In the genomic region with DNA sequence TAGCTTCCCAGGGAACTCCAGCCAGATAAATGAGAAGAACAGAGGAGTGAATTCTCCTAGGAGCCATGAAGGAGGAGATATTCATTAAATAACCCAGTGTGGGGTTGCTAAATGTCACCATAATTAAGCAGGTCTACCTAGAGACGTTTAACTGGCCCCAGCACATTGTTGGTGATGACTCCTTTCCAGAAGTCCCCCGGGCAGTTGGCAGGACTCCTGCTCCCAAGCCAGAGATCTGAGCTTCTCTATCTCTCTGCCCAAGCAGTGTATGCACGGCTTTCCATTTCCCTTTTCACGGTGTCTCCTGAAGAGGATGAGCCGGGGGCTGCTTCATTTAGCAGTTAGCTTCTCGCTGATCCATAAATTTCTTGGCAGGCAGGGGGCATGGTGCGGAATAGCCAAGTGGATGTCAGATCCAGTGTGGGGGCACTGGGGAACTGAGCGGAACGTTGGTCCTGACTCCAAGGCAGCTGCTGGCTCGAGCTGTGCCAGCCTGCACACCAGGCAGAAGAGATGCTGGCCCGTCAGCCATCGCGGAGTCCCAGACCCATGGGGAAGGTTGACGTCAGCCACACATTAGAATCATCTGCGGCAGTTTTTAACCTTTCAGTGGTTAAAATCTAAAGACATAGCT, we compare ENCODE assay signal across 21 cellular contexts.
A peak's percentile ranks its signal among the peaks of the same experiment; 100 is the strongest.
DNase-seq lines count a peak whose midpoint lies in the region; ATAC-seq and TF ChIP-seq lines count a peak whose summit lies in the region.
"Had no signal": no experiment of that assay in that cellular context is flagged by ENCODE, and none has a peak within 500 bp of the region (broad histone marks: within the 10 kb centered on the region; RNA-seq: fewer than 3 reads in every experiment).

No MANE protein-coding gene starts in this region.

- H3K27ac ChIP-seq in SK-N-SH (ENCODE audit: low read depth in 2 of 2, low read length in 1 of 2): no peak overlapping the region
- no peak overlapping the region for H3K27ac ChIP-seq in PC-9
- H3K27ac ChIP-seq: KMS-11, Peyer's patch, SJCRH30 had no signal

- H3K4me1 ChIP-seq in SK-N-SH (ENCODE audit: control insufficient read depth in 1 of 2, insufficient read depth in 2 of 2, low read depth in 1 of 2, low read length in 1 of 2): peaks cover 0 to 18% of the 10 kb centered on the region in 2 experiments; a peak in 2 of 4 replicates
- no peaks in the 10 kb centered on the region for H3K4me1 ChIP-seq in PC-9 (replicated peaks; ENCODE audit: insufficient read depth)
- H3K4me1 ChIP-seq in mucosa of descending colon (ENCODE audit: low read depth): no peaks in the 10 kb centered on the region
- H3K4me1 ChIP-seq: Peyer's patch had no signal

- H3K79me2 ChIP-seq in SK-N-SH (ENCODE audit: insufficient read depth) (no peaks in the 10 kb centered on the region), PC-9 (ENCODE audit: low read depth) (no peaks in the 10 kb centered on the region)

- no peaks in the 10 kb centered on the region for H3K27me3 Mint-ChIP-seq in WTC11 (ENCODE audit: low read depth)

- H3K4me3 ChIP-seq in SK-N-SH (ENCODE audit: low read depth in 2 of 2, low read length in 1 of 2) (no peak overlapping the region), PC-9 (no peak overlapping the region), mucosa of descending colon (no peak overlapping the region)
- H3K4me3 ChIP-seq: Peyer's patch, SJCRH30 had no signal

- no peak overlapping the region for H3K4me3 Mint-ChIP-seq in WTC11
- H3K4me3 Mint-ChIP-seq: CD14-positive monocyte had no signal

- H3F3A ChIP-seq in SK-N-SH (replicated peaks; ENCODE audit: insufficient read depth) (no peaks in the 10 kb centered on the region), PC-9 (ENCODE audit: insufficient read depth, low read depth) (no peaks in the 10 kb centered on the region)

- CTCF ChIA-PET in SK-N-SH (lab: Yijun Ruan, JAX): interaction anchor here (0.7 to 1.5 kb wide), 4 partner anchors 13 to 240 kb away, joined by 3 read pairs; no protein-coding TSS in a partner anchor
- CTCF ChIA-PET in PC-9 (lab: Charles Lee): no interaction called here
- CTCF ChIA-PET in WTC11 (lab: Charles Lee): no interaction called here

- H3K9ac ChIP-seq in SK-N-SH: no peak overlapping the region
- H3K9ac ChIP-seq: KMS-11 had no signal

- H3K9me2 ChIP-seq in SK-N-SH (no peaks in the 10 kb centered on the region), PC-9 (ENCODE audit: insufficient read depth) (no peaks in the 10 kb centered on the region)

- no peak overlapping the region for H2AFZ ChIP-seq in SK-N-SH (ENCODE audit: low read depth)
- H2AFZ ChIP-seq in PC-9: 0 out of 2 replicates have a peak overlapping the region, but pooled peaks have one; percentile 1

- H3K36me3 ChIP-seq in SK-N-SH (replicated peaks in 1 of 2; ENCODE audit: control insufficient read depth in 1 of 2, insufficient read depth in 2 of 2, low read length in 1 of 2) (no peaks in the 10 kb centered on the region), PC-9 (ENCODE audit: low read depth) (no peaks in the 10 kb centered on the region), mucosa of descending colon (ENCODE audit: low read depth) (no peaks in the 10 kb centered on the region)
- H3K36me3 ChIP-seq: Peyer's patch, SJCRH30 had no signal

- TF ChIP-seq RAD21 in SK-N-SH (IDR thresholded peaks at IDR 0.05; ENCODE audit: low read length): no peak

- no peak for ATAC-seq in SK-N-SH treated with all-trans-retinoic acid at 6 μM for 48 hours
- no peak for ATAC-seq in mucosa of descending colon
- ATAC-seq in WTC11: no peak

- POLR2A ChIA-PET in SK-N-SH (lab: Yijun Ruan, JAX) (no interaction called here), PC-9 (lab: Charles Lee; ENCODE audit: unreplicated experiment) (no interaction called here), WTC11 (lab: Charles Lee) (no interaction called here)

- no peaks in the 10 kb centered on the region for H4K20me1 ChIP-seq in SK-N-SH (ENCODE audit: insufficient read depth)
- H4K20me1 ChIP-seq in PC-9 (ENCODE audit: insufficient read depth): no peaks in the 10 kb centered on the region

- BruUV-seq in PC-9 (replicated peaks; lab: Mats Ljungman, UMichigan): no TSS peak

- no peaks in the 10 kb centered on the region for H3K36me3 Mint-ChIP-seq in WTC11
- H3K36me3 Mint-ChIP-seq: CD14-positive monocyte had no signal

- intact Hi-C loops in PC-9 (cut with micrococcal nuclease; ENCODE audit: unreplicated experiment) (no loop called here), mucosa of descending colon (cut with DNase I, micrococcal nuclease) (no loop called here)

- no peak overlapping the region for H3K27ac Mint-ChIP-seq in WTC11
- H3K27ac Mint-ChIP-seq: CD14-positive monocyte had no signal

- no peaks in the 10 kb centered on the region for H3K4me1 Mint-ChIP-seq in WTC11
- H3K4me1 Mint-ChIP-seq: CD14-positive monocyte had no signal

- H3K4me2 ChIP-seq in SK-N-SH (no peak overlapping the region), PC-9 (no peak overlapping the region)
- H3K4me2 ChIP-seq: KMS-11 had no signal

- DNase-seq in SK-N-SH (peak; percentile 22), PC-9 (no peak), left kidney (ENCODE audit: low read depth, low spot score) (peak; percentile 24), NCI-H345 (lab: John Stamatoyannopoulos, UW) (no peak), mucosa of descending colon (no peak), WTC11 (ENCODE audit: low spot score) (no peak)
- DNase-seq: AML-193, DMS53, EL, H7, IMR-90, NCI-H1417, NCI-H1694 treated with DMSO at 0.1 percent for 48 hours, NCI-H2081 treated with DMSO at 0.1 percent for 48 hours, NCI-H446 treated with DMSO at 0.1 percent for 48 hours, NCI-H526 treated with DMSO at 0.1 percent for 48 hours, Peyer's patch, SJCRH30 had no signal

- WGBS in SK-N-SH (ENCODE audit: low lambda C conversion rate): 53% methylated on average over 11 of the region's 15 CpGs

- H3K9me3 Mint-ChIP-seq in WTC11: no peaks in the 10 kb centered on the region

- H3K9me3 ChIP-seq in SK-N-SH: no peaks in the 10 kb centered on the region
- H3K9me3 ChIP-seq in PC-9 (ENCODE audit: insufficient read depth, low read depth): no peaks in the 10 kb centered on the region
- no peaks in the 10 kb centered on the region for H3K9me3 ChIP-seq in mucosa of descending colon
- H3K9me3 ChIP-seq: Peyer's patch, SJCRH30 had no signal

- no peak for TF ChIP-seq CTCF in SK-N-SH (IDR thresholded peaks at IDR 0.05)
- no peak for TF ChIP-seq CTCF in PC-9 (conservative IDR thresholded peaks at IDR 0.05)
- no peak for TF ChIP-seq CTCF in mucosa of descending colon (IDR thresholded peaks at IDR 0.05)
- no peak for TF ChIP-seq CTCF in WTC11 (IDR thresholded peaks at IDR 0.05)

- H3K27me3 ChIP-seq in SK-N-SH (ENCODE audit: insufficient read depth) (no peaks in the 10 kb centered on the region), PC-9 (ENCODE audit: insufficient read depth, low read depth) (no peaks in the 10 kb centered on the region)
- H3K27me3 ChIP-seq: Peyer's patch, SJCRH30 had no signal

- no peak for TF ChIP-seq EP300 in SK-N-SH (IDR thresholded peaks at IDR 0.05; ENCODE audit: borderline replicate concordance in 1 of 2, low read depth in 1 of 2, low read length in 1 of 2)

TF ChIP-seq in SK-N-SH, 30 proteins besides CTCF, POLR2A, EP300 and RAD21 (continues in another document):
- TF ChIP-seq JUND (IDR thresholded peaks at IDR 0.05) (no peak), TEAD4 (IDR thresholded peaks at IDR 0.05; ENCODE audit: borderline replicate concordance, insufficient read depth) (no peak)
- TF ChIP-seq, protein P1, sequence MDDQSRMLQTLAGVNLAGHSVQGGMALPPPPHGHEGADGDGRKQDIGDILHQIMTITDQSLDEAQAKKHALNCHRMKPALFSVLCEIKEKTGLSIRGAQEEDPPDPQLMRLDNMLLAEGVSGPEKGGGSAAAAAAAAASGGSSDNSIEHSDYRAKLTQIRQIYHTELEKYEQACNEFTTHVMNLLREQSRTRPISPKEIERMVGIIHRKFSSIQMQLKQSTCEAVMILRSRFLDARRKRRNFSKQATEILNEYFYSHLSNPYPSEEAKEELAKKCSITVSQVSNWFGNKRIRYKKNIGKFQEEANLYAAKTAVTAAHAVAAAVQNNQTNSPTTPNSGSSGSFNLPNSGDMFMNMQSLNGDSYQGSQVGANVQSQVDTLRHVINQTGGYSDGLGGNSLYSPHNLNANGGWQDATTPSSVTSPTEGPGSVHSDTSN (IDR thresholded peaks at IDR 0.05): no peak

TF ChIP-seq in SK-N-SH treated with all-trans-retinoic acid at 6 μM for 48 hours, 23 proteins besides CTCF, POLR2A, EP300 and RAD21 (continues in another document):
- TF ChIP-seq TOX (CRISPR knock-in tag; IDR thresholded peaks at IDR 0.05; ENCODE audit: borderline replicate concordance) (no peak), OSR1 (CRISPR knock-in tag; IDR thresholded peaks at IDR 0.05) (no peak), ZFP30 (CRISPR knock-in tag; IDR thresholded peaks at IDR 0.05) (no peak), CREB5 (CRISPR knock-in tag; IDR thresholded peaks at IDR 0.05; ENCODE audit: low read depth) (no peak), RARB (CRISPR knock-in tag; IDR thresholded peaks at IDR 0.05) (no peak)

TF ChIP-seq in WTC11, 78 proteins besides CTCF, POLR2A, EP300 and RAD21 (continues in another document):
- TF ChIP-seq HMGXB4 (CRISPR knock-in tag; IDR thresholded peaks at IDR 0.05): no peak
- TF ChIP-seq NFYB (CRISPR knock-in tag; conservative IDR thresholded peaks at IDR 0.05; ENCODE audit: low read depth): no peak
- no peak for TF ChIP-seq CBFB (CRISPR knock-in tag; IDR thresholded peaks at IDR 0.05; ENCODE audit: low read depth)
- no peak for TF ChIP-seq MXD4 (CRISPR knock-in tag; IDR thresholded peaks at IDR 0.05; ENCODE audit: borderline replicate concordance)
- no peak for TF ChIP-seq ZNF138 (CRISPR knock-in tag; conservative IDR thresholded peaks at IDR 0.05)

Comparison
In these comparisons a context has a peak if more than half of its experiments do, and no peak if none do; other contexts are left out.
1. DNase-seq: peak in SK-N-SH (single experiment) and left kidney (single experiment); none in PC-9 (0 of 2), NCI-H345 (single experiment), mucosa of descending colon (0 of 3) and WTC11 (single experiment).